In the genomic region with DNA sequence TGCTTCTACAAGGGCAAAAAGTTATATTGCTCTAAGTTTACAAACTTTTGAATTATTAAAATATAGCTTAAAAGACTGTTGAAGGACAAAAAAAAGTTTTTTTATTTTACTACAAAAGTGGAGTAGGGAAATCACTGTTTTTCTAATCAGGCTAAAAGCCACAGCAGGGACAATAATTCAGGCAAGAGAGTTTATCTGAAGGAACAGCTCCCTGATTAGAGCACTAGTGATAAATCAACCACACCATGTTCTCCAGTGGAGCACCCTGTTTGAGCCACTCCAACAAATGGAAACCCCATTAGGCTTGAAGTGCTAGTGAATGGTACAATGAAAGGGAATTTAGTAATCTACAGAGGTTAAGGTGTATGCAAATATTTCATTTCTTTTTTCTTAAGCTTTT, we compare ENCODE assay signal across 20 cellular contexts.
"Had no signal": no experiment of that assay in that cellular context is flagged by ENCODE, and none has a peak within 500 bp of the region (broad histone marks: within the 10 kb centered on the region; RNA-seq: fewer than 3 reads in every experiment).

No MANE protein-coding gene starts in this region.

- H3K27me3 ChIP-seq: MG63 had no signal

- H3K9ac ChIP-seq: SK-N-SH had no signal

- H3K27ac ChIP-seq: RWPE1 had no signal

- H3K36me3 ChIP-seq: MG63 had no signal

- DNase-seq: Karpas-422, KG1, MG63, NCI-H1092, NCI-H1105 treated with DMSO at 0.1 percent for 48 hours, NCI-H1417 treated with DMSO at 0.1 percent for 48 hours, NCI-H146, NCI-H1694 treated with DMSO at 0.1 percent for 48 hours, NCI-H1930, NCI-H2081, NCI-H2227 treated with DMSO at 0.1 percent for 48 hours, NCI-H524, NCI-H526 treated with DMSO at 0.1 percent for 48 hours, NCI-H748 treated with DMSO at 0.1 percent for 48 hours, PC-3, SHP77, SK-N-SH, SW 1271 had no signal

- H3K4me3 ChIP-seq: MG63 had no signal

- H3K4me2 ChIP-seq: SK-N-SH had no signal

- H3K9me3 ChIP-seq: MG63, SK-N-SH had no signal

- ATAC-seq: Panc1, PC-3 had no signal
